26 cellular contexts compared by ENCODE assay signal in genomic region chr15:64656508-64656907, GRCh38.
"Had no signal": no experiment of that assay in that cellular context is flagged by ENCODE, and none has a peak within 500 bp of the region (broad histone marks: within the 10 kb centered on the region; RNA-seq: fewer than 3 reads in every experiment).

No MANE protein-coding gene starts in this region.

- H3K27ac Mint-ChIP-seq: dendritic cell treated with granulocyte-macrophage colony-stimulating factor and Interleukin-4, amounts not matched to agents 40 ng/mL and 50 ng/mL, for 4 days; effector memory CD8-positive, alpha-beta T cell; endodermal cell; mesothelial cell of epicardium had no signal

- H3K4me3 ChIP-seq: colonic mucosa, esophagus squamous epithelium, gastrocnemius medialis, heart right ventricle, left lung, lower lobe of right lung had no signal

- H3K4me1 ChIP-seq: colonic mucosa had no signal

- H3K27ac ChIP-seq: colonic mucosa, epithelial cell of prostate, esophagus squamous epithelium, gastrocnemius medialis, heart right ventricle, left lung, lower lobe of right lung had no signal

- H3K36me3 ChIP-seq: colonic mucosa, gastrocnemius medialis, lower lobe of right lung had no signal

- H3K9me3 Mint-ChIP-seq: dendritic cell treated with granulocyte-macrophage colony-stimulating factor and Interleukin-4, amounts not matched to agents 40 ng/mL and 50 ng/mL, for 4 days; effector memory CD8-positive, alpha-beta T cell; endodermal cell; mesothelial cell of epicardium had no signal

- ATAC-seq: effector memory CD8-positive, alpha-beta T cell; esophagus mucosa; gastrocnemius medialis; heart right ventricle; left cardiac atrium; left lung; lower lobe of right lung had no signal

- H3K27me3 ChIP-seq: colonic mucosa, esophagus squamous epithelium, gastrocnemius medialis, heart right ventricle, left lung had no signal

- FAIRE-seq: endometrium, islet of Langerhans, keratinocyte had no signal

- H3K27me3 Mint-ChIP-seq: dendritic cell treated with granulocyte-macrophage colony-stimulating factor and Interleukin-4, amounts not matched to agents 40 ng/mL and 50 ng/mL, for 4 days; effector memory CD8-positive, alpha-beta T cell had no signal

- H3K4me3 Mint-ChIP-seq: dendritic cell treated with granulocyte-macrophage colony-stimulating factor and Interleukin-4, amounts not matched to agents 40 ng/mL and 50 ng/mL, for 4 days; effector memory CD8-positive, alpha-beta T cell; endodermal cell; mesothelial cell of epicardium had no signal

- DNase-seq: colonic mucosa; cortex of kidney; effector CD8-positive, alpha-beta T cell; effector memory CD8-positive, alpha-beta T cell; endodermal cell; erythroblast; esophagus squamous epithelium; foreskin fibroblast; foreskin melanocyte; gastrocnemius medialis; glutamatergic neuron; head of caudate nucleus; heart right ventricle; hippocampal formation; left cardiac atrium; left lung; left ventricle myocardium superior; lower lobe of right lung; mesenchymal stem cell had no signal

- H3K9me3 ChIP-seq: colonic mucosa, esophagus squamous epithelium, gastrocnemius medialis, heart right ventricle, left lung, lower lobe of right lung had no signal
